9 cellular contexts compared by ENCODE assay signal in the genomic region with DNA sequence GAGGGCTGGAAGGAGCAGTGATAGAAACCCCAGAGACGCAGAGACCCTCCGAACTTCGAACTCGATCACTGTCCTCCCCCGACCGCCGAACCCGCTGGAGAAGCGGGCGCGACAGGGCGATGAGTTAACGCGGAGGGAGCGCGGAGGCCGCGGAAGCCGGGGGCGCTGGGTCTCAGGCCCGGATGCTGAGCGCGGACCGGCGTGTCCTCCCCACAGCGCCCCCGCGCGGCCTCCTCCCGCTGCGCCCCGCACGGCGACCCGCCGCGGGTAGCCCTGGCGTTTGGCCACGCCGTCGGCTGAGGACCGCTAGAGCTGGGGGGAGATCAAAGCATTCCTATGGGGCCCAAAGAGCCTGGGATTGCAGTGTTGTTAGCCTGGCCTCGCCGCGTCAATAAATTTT. TPM values are rescaled to one million over a fixed set of nuclear protein-coding genes. Genes with fewer than 3 reads are reported as not detected.
DNase-seq lines count a peak whose midpoint lies in the region; ATAC-seq, FAIRE-seq and TF ChIP-seq lines count a peak whose summit lies in the region.
"Had no signal": no experiment of that assay in that cellular context is flagged by ENCODE, and none has a peak within 500 bp of the region (broad histone marks: within the 10 kb centered on the region; RNA-seq: fewer than 3 reads in every experiment).

No MANE protein-coding gene starts in this region.

- H3K27me3 ChIP-seq in HUES64 (ENCODE audit: insufficient read depth, low read length) (peaks cover 100% of the 10 kb centered on the region), neural cell (ENCODE audit: insufficient read depth, low read depth, low read length) (peaks cover 43% of the 10 kb centered on the region)

- no peak for TF ChIP-seq EP300 in neural cell (conservative IDR thresholded peaks at IDR 0.05; ENCODE audit: poor library complexity, severe bottlenecking)

- H3K4me1 ChIP-seq in HUES64 (ENCODE audit: insufficient read depth, low read length), result peaks cover 4% of the 10 kb centered on the region

- no peak for ATAC-seq in GM21717 (IDR thresholded peaks at IDR 0.05; ENCODE audit: unreplicated experiment)

- no peak overlapping the region for H3K4me2 ChIP-seq in neural cell (ENCODE audit: low read length)

- H3K9ac ChIP-seq in HUES64 (ENCODE audit: low read depth, low read length), result no peak overlapping the region
- H3K9ac ChIP-seq in neural cell (ENCODE audit: low read length), result no peak overlapping the region

- no peak for TF ChIP-seq POLR2A in GM12891 (IDR thresholded peaks at IDR 0.05; ENCODE audit: low read depth, low read length)

- H2AFZ ChIP-seq in neural cell (ENCODE audit: low read depth, low read length), result no peak overlapping the region

- no peaks in the 10 kb centered on the region for H3K9me2 ChIP-seq in neural cell (ENCODE audit: insufficient read depth, low read length)

- no peak for FAIRE-seq in GM12891 (lab: Jason Lieb, UNC)
- FAIRE-seq: TTC549 had no signal

- no peaks in the 10 kb centered on the region for H4K20me1 ChIP-seq in neural cell (ENCODE audit: insufficient read depth)

- no peak for TF ChIP-seq RAD21 in neural cell (conservative IDR thresholded peaks at IDR 0.05)

- H3F3A ChIP-seq in neural cell (ENCODE audit: insufficient read depth, low read length, poor library complexity, severe bottlenecking), result no peaks in the 10 kb centered on the region

- peak; percentile 46 for TF ChIP-seq CTCF in neural cell (IDR thresholded peaks at IDR 0.05; ENCODE audit: poor library complexity, severe bottlenecking)

- WGBS in HUES64, result 1% methylated on average over 45 of the region's 45 CpGs

- H3K27ac ChIP-seq in HUES64 (ENCODE audit: low read depth, low read length) (no peak overlapping the region), neural cell (ENCODE audit: low read length) (no peak overlapping the region)

- peak; percentile 89 for DNase-seq in Daoy (ENCODE audit: low read depth)
- peak; percentile 49 for DNase-seq in ecto neural progenitor cell (ENCODE audit: low spot score)
- no peak for DNase-seq in GM12891 (ENCODE audit: insufficient read length, low spot score)
- DNase-seq in amniotic stem cell (lab: John Stamatoyannopoulos, UW), result no peak
- DNase-seq: NCI-H2107 had no signal

- no peaks in the 10 kb centered on the region for H3K79me2 ChIP-seq in neural cell (replicated peaks; ENCODE audit: insufficient read depth, low read length)

- peak overlapping the region; percentile 48 for H3K4me3 ChIP-seq in HUES64 (ENCODE audit: low read length)
- H3K4me3 ChIP-seq in neural cell (ENCODE audit: low read length), result peak overlapping the region; percentile 53

- H3K9me3 ChIP-seq in HUES64 (ENCODE audit: insufficient read depth, low read depth, low read length) (no peaks in the 10 kb centered on the region), neural cell (ENCODE audit: low read length) (no peaks in the 10 kb centered on the region)

- H3K36me3 ChIP-seq in HUES64 (ENCODE audit: insufficient read depth, low read length) (no peaks in the 10 kb centered on the region), neural cell (ENCODE audit: insufficient read depth, low read length) (no peaks in the 10 kb centered on the region)

TF ChIP-seq in neural cell, 6 proteins besides CTCF, POLR2A, EP300 and RAD21:
- TF ChIP-seq POLR2AphosphoS5 (IDR thresholded peaks at IDR 0.05) (no peak), EZH2 (IDR thresholded peaks at IDR 0.05; ENCODE audit: borderline replicate concordance, insufficient read depth, low read length, poor library complexity, severe bottlenecking) (no peak), MXI1 (conservative IDR thresholded peaks at IDR 0.05; ENCODE audit: poor library complexity, severe bottlenecking) (no peak), TAF1 (IDR thresholded peaks at IDR 0.05; ENCODE audit: low read depth) (no peak), SMC3 (conservative IDR thresholded peaks at IDR 0.05; ENCODE audit: poor library complexity) (no peak)
- TF ChIP-seq, protein P1, sequence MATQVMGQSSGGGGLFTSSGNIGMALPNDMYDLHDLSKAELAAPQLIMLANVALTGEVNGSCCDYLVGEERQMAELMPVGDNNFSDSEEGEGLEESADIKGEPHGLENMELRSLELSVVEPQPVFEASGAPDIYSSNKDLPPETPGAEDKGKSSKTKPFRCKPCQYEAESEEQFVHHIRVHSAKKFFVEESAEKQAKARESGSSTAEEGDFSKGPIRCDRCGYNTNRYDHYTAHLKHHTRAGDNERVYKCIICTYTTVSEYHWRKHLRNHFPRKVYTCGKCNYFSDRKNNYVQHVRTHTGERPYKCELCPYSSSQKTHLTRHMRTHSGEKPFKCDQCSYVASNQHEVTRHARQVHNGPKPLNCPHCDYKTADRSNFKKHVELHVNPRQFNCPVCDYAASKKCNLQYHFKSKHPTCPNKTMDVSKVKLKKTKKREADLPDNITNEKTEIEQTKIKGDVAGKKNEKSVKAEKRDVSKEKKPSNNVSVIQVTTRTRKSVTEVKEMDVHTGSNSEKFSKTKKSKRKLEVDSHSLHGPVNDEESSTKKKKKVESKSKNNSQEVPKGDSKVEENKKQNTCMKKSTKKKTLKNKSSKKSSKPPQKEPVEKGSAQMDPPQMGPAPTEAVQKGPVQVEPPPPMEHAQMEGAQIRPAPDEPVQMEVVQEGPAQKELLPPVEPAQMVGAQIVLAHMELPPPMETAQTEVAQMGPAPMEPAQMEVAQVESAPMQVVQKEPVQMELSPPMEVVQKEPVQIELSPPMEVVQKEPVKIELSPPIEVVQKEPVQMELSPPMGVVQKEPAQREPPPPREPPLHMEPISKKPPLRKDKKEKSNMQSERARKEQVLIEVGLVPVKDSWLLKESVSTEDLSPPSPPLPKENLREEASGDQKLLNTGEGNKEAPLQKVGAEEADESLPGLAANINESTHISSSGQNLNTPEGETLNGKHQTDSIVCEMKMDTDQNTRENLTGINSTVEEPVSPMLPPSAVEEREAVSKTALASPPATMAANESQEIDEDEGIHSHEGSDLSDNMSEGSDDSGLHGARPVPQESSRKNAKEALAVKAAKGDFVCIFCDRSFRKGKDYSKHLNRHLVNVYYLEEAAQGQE (IDR thresholded peaks at IDR 0.05; ENCODE audit: borderline replicate concordance), result no peak

TF ChIP-seq in GM12891, 5 proteins besides CTCF, POLR2A, EP300 and RAD21:
- no peak for TF ChIP-seq POU2F2 (IDR thresholded peaks at IDR 0.05; ENCODE audit: low read depth, low read length)
- TF ChIP-seq POLR2AphosphoS5 (IDR thresholded peaks at IDR 0.05; ENCODE audit: low read depth, low read length), result no peak
- no peak for TF ChIP-seq TAF1 (IDR thresholded peaks at IDR 0.05; ENCODE audit: low read depth, low read length)
- no peak for TF ChIP-seq PAX5 (IDR thresholded peaks at IDR 0.05; ENCODE audit: insufficient read depth, low read length, severe bottlenecking)
- no peak for TF ChIP-seq SPI1 (IDR thresholded peaks at IDR 0.05; ENCODE audit: low read depth, low read length)

RNA-seq across cellular contexts. Expression of a gene that starts 7.7 kb away (rescaled TPM):
- total RNA-seq in Daoy (2014; rRNA removed; shearing (Covaris generic)), result 14.4 and 15.4 TPM in 2 replicates
- polyA plus RNA-seq in HUES64 (2013, experiment 1 of 2), result not detected
- not detected for polyA plus RNA-seq in HUES64 (2013, experiment 2 of 2)
- polyA plus RNA-seq in neural cell, result 0.20 and 0.50 TPM in 2 replicates
- polyA minus RNA-seq in neural cell, result not detected in 2 replicates
- polyA plus RNA-seq in GM12891 (2012; ENCODE audit: low read depth, missing spikeins), result not detected

Comparison
In these comparisons a context has a peak if more than half of its experiments do, and no peak if none do; other contexts are left out.
1. DNase-seq: peak in Daoy (single experiment) and ecto neural progenitor cell (single experiment); none in GM12891 (single experiment) and amniotic stem cell (single experiment).